Comparison of ENCODE assay signal across 8 cellular contexts in genomic region chr2:190947711-190948251, GRCh38.
DNase-seq lines count a peak whose midpoint lies in the region; ATAC-seq and TF ChIP-seq lines count a peak whose summit lies in the region.

No MANE protein-coding gene starts in this region.

- intact Hi-C loops in Calu3 (cut with micrococcal nuclease; ENCODE audit: unreplicated experiment) = loop anchor here (2.0 to 5.0 kb wide), 3 partner anchors 65 to 160 kb away; partner anchors contain the start of gene GLS

- no peaks in the 10 kb centered on the region for H3K79me2 ChIP-seq in neural progenitor cell (ENCODE audit: low read depth)

- no peaks in the 10 kb centered on the region for H3K27me3 ChIP-seq in gastroesophageal sphincter
- H3K27me3 ChIP-seq in H7 (ENCODE audit: control insufficient read depth, insufficient read depth, low read length) = no peaks in the 10 kb centered on the region
- H3K27me3 ChIP-seq in neural progenitor cell = no peaks in the 10 kb centered on the region

- H3K4me3 ChIP-seq in gastroesophageal sphincter (peak overlapping the region in 1 of 2 donors; percentile 0), H7 (ENCODE audit: insufficient read depth, low read depth, low read length) (no peak overlapping the region), neural progenitor cell (no peak overlapping the region)

- no peaks in the 10 kb centered on the region for H3K36me3 ChIP-seq in gastroesophageal sphincter
- no peaks in the 10 kb centered on the region for H3K36me3 ChIP-seq in H7 (replicated peaks; ENCODE audit: control insufficient read depth, insufficient read depth, low read length)
- no peaks in the 10 kb centered on the region for H3K36me3 ChIP-seq in neural progenitor cell

- H3K4me1 ChIP-seq in gastroesophageal sphincter (peaks cover 12 to 33% (median 12%) of the 10 kb centered on the region in 3 donors), neural progenitor cell (no peaks in the 10 kb centered on the region)

- no peak overlapping the region for H3K9ac ChIP-seq in neural progenitor cell

- no peak overlapping the region for H3K4me2 ChIP-seq in neural progenitor cell

- H3K4me3 Mint-ChIP-seq in Calu3 (ENCODE audit: low read depth, unreplicated experiment) (peak overlapping the region; percentile 25), T-cell (peak overlapping the region; percentile 6 to 57 (median 43)), neural progenitor cell (no peak overlapping the region)
- no peak overlapping the region for H3K4me3 Mint-ChIP-seq in stimulated activated memory B cell treated with anti-CD40 and anti-IgM and Interleukin-4, amounts not matched to agents 10 μg/mL and 1 μg/mL and 100 μg/mL, for 72 hours

- TF ChIP-seq CTCF in Calu3 (IDR thresholded peaks at IDR 0.05; ENCODE audit: unreplicated experiment) (no peak), gastroesophageal sphincter (IDR thresholded peaks at IDR 0.05) (no peak), neural progenitor cell (IDR thresholded peaks at IDR 0.05) (no peak)

- H3K36me3 Mint-ChIP-seq in Calu3 (ENCODE audit: insufficient read depth, unreplicated experiment) (peaks cover 8% of the 10 kb centered on the region), T-cell (no peaks in the 10 kb centered on the region), neural progenitor cell (no peaks in the 10 kb centered on the region)
- H3K36me3 Mint-ChIP-seq in stimulated activated memory B cell treated with anti-CD40 and anti-IgM and Interleukin-4, amounts not matched to agents 10 μg/mL and 1 μg/mL and 100 μg/mL, for 72 hours = peaks cover 6% of the 10 kb centered on the region

- no peak overlapping the region for H2AFZ ChIP-seq in neural progenitor cell (replicated peaks)

- H3K4me1 Mint-ChIP-seq in Calu3 (ENCODE audit: low read depth, unreplicated experiment) (peaks cover 8% of the 10 kb centered on the region), T-cell (peaks cover 7 to 17% (median 11%) of the 10 kb centered on the region in 3 donors), neural progenitor cell (no peaks in the 10 kb centered on the region)
- H3K4me1 Mint-ChIP-seq in stimulated activated memory B cell treated with anti-CD40 and anti-IgM and Interleukin-4, amounts not matched to agents 10 μg/mL and 1 μg/mL and 100 μg/mL, for 72 hours = peaks cover 13% of the 10 kb centered on the region

- no TSS peak for BruUV-seq in Calu3 (replicated peaks; lab: Mats Ljungman, UMichigan)

- TF ChIP-seq EP300 in gastroesophageal sphincter (IDR thresholded peaks at IDR 0.05) = no peak

- no peaks in the 10 kb centered on the region for H3F3A ChIP-seq in neural progenitor cell (ENCODE audit: low read depth)

- H3K27ac ChIP-seq in gastroesophageal sphincter (peak overlapping the region in 2 of 4 donors; percentile 36 to 42), neural progenitor cell (no peak overlapping the region)

- no peak overlapping the region for H3K27ac Mint-ChIP-seq in Calu3 (ENCODE audit: unreplicated experiment)
- no peak overlapping the region for H3K27ac Mint-ChIP-seq in T-cell
- H3K27ac Mint-ChIP-seq in stimulated activated memory B cell treated with anti-CD40 and anti-IgM and Interleukin-4, amounts not matched to agents 10 μg/mL and 1 μg/mL and 100 μg/mL, for 72 hours = no peak overlapping the region
- H3K27ac Mint-ChIP-seq in neural progenitor cell = no peak overlapping the region

- ATAC-seq in GM19351 (IDR thresholded peaks at IDR 0.05; ENCODE audit: unreplicated experiment) (peak; percentile 71), HG03442 (IDR thresholded peaks at IDR 0.05; ENCODE audit: unreplicated experiment) (peak; percentile 80), T-cell (replicated peaks in 1 of 4) (peak; percentile 73 to 90 (median 78)), gastroesophageal sphincter (peak; percentile 46)
- ATAC-seq in stimulated activated memory B cell treated with anti-CD40 and anti-IgM and Interleukin-4, amounts not matched to agents 10 μg/mL and 1 μg/mL and 100 μg/mL, for 72 hours = peak; percentile 55

- H4K20me1 ChIP-seq in neural progenitor cell (ENCODE audit: low read depth) = no peaks in the 10 kb centered on the region

- 7 to 20% methylated on average over 2 of the region's 2 CpGs for WGBS in gastroesophageal sphincter (ENCODE audit: low coverage in 1 of 2), 2 donors

- H3K27me3 Mint-ChIP-seq in Calu3 (ENCODE audit: unreplicated experiment) (no peaks in the 10 kb centered on the region), T-cell (no peaks in the 10 kb centered on the region), neural progenitor cell (ENCODE audit: insufficient read depth, low read depth) (no peaks in the 10 kb centered on the region)
- H3K27me3 Mint-ChIP-seq in stimulated activated memory B cell treated with anti-CD40 and anti-IgM and Interleukin-4, amounts not matched to agents 10 μg/mL and 1 μg/mL and 100 μg/mL, for 72 hours = no peaks in the 10 kb centered on the region

- no peak for TF ChIP-seq POLR2A in gastroesophageal sphincter (IDR thresholded peaks at IDR 0.05)

- H3K9me3 ChIP-seq in gastroesophageal sphincter (no peaks in the 10 kb centered on the region), neural progenitor cell (ENCODE audit: low read depth) (no peaks in the 10 kb centered on the region)

- no peaks in the 10 kb centered on the region for H3K9me3 Mint-ChIP-seq in Calu3 (ENCODE audit: low read depth, unreplicated experiment)
- no peaks in the 10 kb centered on the region for H3K9me3 Mint-ChIP-seq in T-cell
- no peaks in the 10 kb centered on the region for H3K9me3 Mint-ChIP-seq in stimulated activated memory B cell treated with anti-CD40 and anti-IgM and Interleukin-4, amounts not matched to agents 10 μg/mL and 1 μg/mL and 100 μg/mL, for 72 hours
- no peaks in the 10 kb centered on the region for H3K9me3 Mint-ChIP-seq in neural progenitor cell

- POLR2A ChIA-PET in T-cell (lab: Charles Lee) = interaction anchor here (0.5 to 1.6 kb wide), 10 partner anchors 11 to 147 kb away, joined by 3 to 6 read pairs (median 3); partner anchors contain the start of gene GLS (in 1 of the 2)

- CTCF ChIA-PET in Calu3 (lab: Charles Lee) = interaction anchor here (0.8 to 1.6 kb wide), 8 partner anchors 10 to 168 kb away, joined by 3 to 7 read pairs (median 4); no protein-coding TSS in a partner anchor
- CTCF ChIA-PET in T-cell (lab: Charles Lee) = interaction anchor here (0.6 to 2.3 kb wide), 25 partner anchors 10 to 168 kb away, joined by 3 to 19 read pairs (median 5); partner anchors contain the start of gene GLS (in 1 of the 2)

- DNase-seq in Calu3 = peak; percentile 43
- DNase-seq in T-cell = peak in 23 of 34 experiments; percentile 5 to 42 (median 22)
- no peak for DNase-seq in H7
- DNase-seq in neural progenitor cell (ENCODE audit: low spot score) = no peak

Comparison
In these comparisons a context has a peak if more than half of its experiments do, and no peak if none do; other contexts are left out.
1. DNase-seq: peak in Calu3 (single experiment) and T-cell (23 of 34); none in H7 (single experiment) and neural progenitor cell (single experiment).
2. H3K4me3 Mint-ChIP-seq: peak in Calu3 (single experiment) and T-cell (3 of 3); none in stimulated activated memory B cell treated with anti-CD40 and anti-IgM and Interleukin-4, amounts not matched to agents 10 μg/mL and 1 μg/mL and 100 μg/mL, for 72 hours (single experiment) and neural progenitor cell (single experiment).
3. Peak in every context shown above with its lines, with median percentiles within 50 percentile points of each other: ATAC-seq.